Comparison of ENCODE assay signal across 27 cellular contexts in genomic region chr9:136487672-136488071, GRCh38.
"Had no signal": no experiment of that assay in that cellular context is flagged by ENCODE, and none has a peak within 500 bp of the region (broad histone marks: within the 10 kb centered on the region; RNA-seq: fewer than 3 reads in every experiment).

No MANE protein-coding gene starts in this region.

- H3K9me3 Mint-ChIP-seq: memory B cell; mesothelial cell of epicardium; natural killer cell treated with Interleukin-12 subunit alpha and Interleukin-12 subunit beta and Interleukin-15 and Interleukin-18, amount 100 ng/mL, for 72 hours; stimulated activated naive CD8-positive, alpha-beta T cell treated with anti-CD3 and anti-CD28 coated beads, Interleukin-15, amount 100 ng/mL, for 72 hours had no signal

- H3K36me3 ChIP-seq: colonic mucosa, esophagus squamous epithelium, ovary, suprapubic skin, vagina had no signal

- H3K9me3 ChIP-seq: colonic mucosa, esophagus squamous epithelium, mucosa of descending colon, ovary, psoas muscle, suprapubic skin, vagina had no signal

- H3K27ac ChIP-seq: colonic mucosa, esophagus squamous epithelium, ovary, psoas muscle, suprapubic skin, vagina had no signal

- ATAC-seq: mucosa of descending colon; natural killer cell treated with Interleukin-12 subunit alpha and Interleukin-12 subunit beta and Interleukin-15 and Interleukin-18, amount 100 ng/mL, for 72 hours; psoas muscle; sciatic nerve; stimulated activated naive CD8-positive, alpha-beta T cell treated with anti-CD3 and anti-CD28 coated beads, Interleukin-15, amount 100 ng/mL, for 72 hours had no signal

- H3K36me3 Mint-ChIP-seq: memory B cell; natural killer cell treated with Interleukin-12 subunit alpha and Interleukin-12 subunit beta and Interleukin-15 and Interleukin-18, amount 100 ng/mL, for 72 hours had no signal

- H3K4me3 Mint-ChIP-seq: memory B cell; mesothelial cell of epicardium; natural killer cell treated with Interleukin-12 subunit alpha and Interleukin-12 subunit beta and Interleukin-15 and Interleukin-18, amount 100 ng/mL, for 72 hours; stimulated activated naive CD8-positive, alpha-beta T cell treated with anti-CD3 and anti-CD28 coated beads, Interleukin-15, amount 100 ng/mL, for 72 hours had no signal

- DNase-seq: colonic mucosa; dermis blood vessel endothelial cell; effector memory CD4-positive, alpha-beta T cell; erythroblast; esophagus squamous epithelium; foreskin melanocyte; glutamatergic neuron; mucosa of descending colon; naive B cell; occipital lobe; ovary; psoas muscle; stimulated activated CD4-positive, alpha-beta T cell treated with anti-CD3 and anti-CD28 coated beads, Interleukin-12 subunit alpha, Interleukin-12 subunit beta, amount 100 ng/mL, for 4 hours; stimulated activated CD4-positive, alpha-beta T cell treated with anti-CD3 and anti-CD28 coated beads, Interleukin-1b, Interleukin-23, amount 100 ng/mL, for 48 hours; stimulated activated CD4-positive, alpha-beta T cell treated with anti-CD3 and anti-CD28 coated beads, Interleukin-4, amount 100 ng/mL, for 1 hour; stimulated activated CD8-positive, alpha-beta memory T cell treated with anti-CD3 and anti-CD28 coated beads, Interleukin-4, amount 100 ng/mL, for 48 hours; stimulated activated naive CD4-positive, alpha-beta T cell; stimulated activated naive CD8-positive, alpha-beta T cell treated with anti-CD3 and anti-CD28 coated beads, Interleukin-15, amount 100 ng/mL, for 72 hours; trophoblast cell had no signal

- H3K4me3 ChIP-seq: colonic mucosa, esophagus squamous epithelium, lung, mucosa of descending colon, ovary, psoas muscle, smooth muscle cell, suprapubic skin, vagina had no signal

- H3K27ac Mint-ChIP-seq: memory B cell; mesothelial cell of epicardium; natural killer cell treated with Interleukin-12 subunit alpha and Interleukin-12 subunit beta and Interleukin-15 and Interleukin-18, amount 100 ng/mL, for 72 hours had no signal

- H3K27me3 ChIP-seq: colonic mucosa, ovary, suprapubic skin, vagina had no signal

- H3K27me3 Mint-ChIP-seq: naive B cell; natural killer cell treated with Interleukin-12 subunit alpha and Interleukin-12 subunit beta and Interleukin-15 and Interleukin-18, amount 100 ng/mL, for 72 hours; stimulated activated naive CD8-positive, alpha-beta T cell treated with anti-CD3 and anti-CD28 coated beads, Interleukin-15, amount 100 ng/mL, for 72 hours had no signal
